10 cellular contexts compared by ENCODE assay signal in genomic region chr12:53725824-53726223, GRCh38. TPM values are rescaled to one million over a fixed set of nuclear protein-coding genes. Genes with fewer than 3 reads are reported as not detected.
DNase-seq lines count a peak whose midpoint lies in the region; ATAC-seq, FAIRE-seq and TF ChIP-seq lines count a peak whose summit lies in the region.
"Had no signal": no experiment of that assay in that cellular context is flagged by ENCODE, and none has a peak within 500 bp of the region (broad histone marks: within the 10 kb centered on the region; RNA-seq: fewer than 3 reads in every experiment).

No MANE protein-coding gene starts in this region.

- POLR2A ChIA-PET in CD4-positive, alpha-beta memory T cell (lab: Charles Lee; ENCODE audit: partially characterized antibody), result interaction anchor here (1.0 to 4.1 kb wide), 5 partner anchors 9 to 49 kb away, joined by 3 to 31 read pairs (median 21); partner anchors contain the start of genes ATP5MC2 and CISTR
- POLR2A ChIA-PET in PC-3 (lab: Charles Lee; ENCODE audit: unreplicated experiment), result no interaction called here
- POLR2A ChIA-PET in endothelial cell of umbilical vein (lab: Charles Lee), result no interaction called here

- H3K4me3 ChIP-seq in CD4-positive, alpha-beta memory T cell (ENCODE audit: low read length in 2 of 2), result no peak overlapping the region
- H3K4me3 ChIP-seq in PC-3 (ENCODE audit: low read length) (peak overlapping the region; percentile 77), endothelial cell of umbilical vein (replicated peaks in 1 of 3; ENCODE audit: insufficient read depth in 1 of 3, low read depth in 1 of 3, low read length in 3 of 3) (no peak overlapping the region), gastroesophageal sphincter (peak overlapping the region in 1 of 2 donors; percentile 75)

- no peaks in the 10 kb centered on the region for H3K9me2 ChIP-seq in PC-3 (replicated peaks; ENCODE audit: low read length)

- no peaks in the 10 kb centered on the region for H3F3A ChIP-seq in PC-3 (ENCODE audit: low read length, unreplicated experiment)

- WGBS in gastroesophageal sphincter (ENCODE audit: low coverage in 1 of 2), 2 donors, result 11 to 23% methylated on average over 1 to 3 of the region's 4 CpGs

- intact Hi-C loops in CD4-positive, alpha-beta memory T cell (cut with micrococcal nuclease), result loop anchor here (2.0 kb wide), 1 partner anchor 25 kb away; no protein-coding TSS in a partner anchor
- intact Hi-C loops in PC-3 (cut with micrococcal nuclease), result no loop called here
- intact Hi-C loops in endothelial cell of umbilical vein (cut with micrococcal nuclease), result loop anchor here (2.0 kb wide), 1 partner anchor 21 kb away; no protein-coding TSS in a partner anchor
- intact Hi-C loops in posterior vena cava (cut with DNase I), result no loop called here

- no peak for FAIRE-seq in endothelial cell of umbilical vein (lab: Jason Lieb, UNC)

- peaks cover 45 to 46% of the 10 kb centered on the region in 2 donors for H3K36me3 Mint-ChIP-seq in CD4-positive, alpha-beta memory T cell

- TF ChIP-seq CTCF in PC-3 (conservative IDR thresholded peaks at IDR 0.05; ENCODE audit: low read depth, low read length), result no peak
- TF ChIP-seq CTCF in endothelial cell of umbilical vein (IDR thresholded peaks at IDR 0.05; ENCODE audit: extremely low read depth in 1 of 2, insufficient read depth in 1 of 2, low read depth in 1 of 2, low read length in 2 of 2), result no peak
- no peak for TF ChIP-seq CTCF in gastroesophageal sphincter (IDR thresholded peaks at IDR 0.05)

- peaks cover 36% of the 10 kb centered on the region for H3K36me3 ChIP-seq in CD4-positive, alpha-beta memory T cell (ENCODE audit: insufficient read depth, low read length)
- H3K36me3 ChIP-seq in PC-3 (ENCODE audit: low read depth, low read length) (no peaks in the 10 kb centered on the region), endothelial cell of umbilical vein (ENCODE audit: control insufficient read depth in 2 of 2, extremely low read depth in 1 of 2, insufficient read depth in 2 of 2, low read length in 2 of 2) (peaks cover 0 to 30% of the 10 kb centered on the region in 2 experiments), gastroesophageal sphincter (peaks cover 0 to 50% of the 10 kb centered on the region in 2 donors)

- no peaks in the 10 kb centered on the region for H3K27me3 Mint-ChIP-seq in CD4-positive, alpha-beta memory T cell

- no peaks in the 10 kb centered on the region for H3K9me3 ChIP-seq in CD4-positive, alpha-beta memory T cell (ENCODE audit: control insufficient read depth in 1 of 2, low read length in 2 of 2)
- no peaks in the 10 kb centered on the region for H3K9me3 ChIP-seq in PC-3 (ENCODE audit: low read length)
- no peaks in the 10 kb centered on the region for H3K9me3 ChIP-seq in endothelial cell of umbilical vein (replicated peaks; ENCODE audit: control insufficient read depth, insufficient read depth, low read length)
- no peaks in the 10 kb centered on the region for H3K9me3 ChIP-seq in gastroesophageal sphincter

- H3K4me1 ChIP-seq in CD4-positive, alpha-beta memory T cell (ENCODE audit: insufficient read depth, low read length), result peaks cover 23% of the 10 kb centered on the region
- H3K4me1 ChIP-seq in PC-3 (ENCODE audit: insufficient read depth, low read length) (peaks cover 16% of the 10 kb centered on the region), endothelial cell of umbilical vein (ENCODE audit: control insufficient read depth, extremely low read depth, insufficient read depth, low read length) (peaks cover 14% of the 10 kb centered on the region), gastroesophageal sphincter (peaks cover 3 to 31% (median 10%) of the 10 kb centered on the region in 3 donors)

- H3K79me2 ChIP-seq in PC-3 (ENCODE audit: low read length), result no peaks in the 10 kb centered on the region
- H3K79me2 ChIP-seq in endothelial cell of umbilical vein (ENCODE audit: control insufficient read depth, insufficient read depth, low read length), result no peaks in the 10 kb centered on the region

- H3K27ac Mint-ChIP-seq in CD4-positive, alpha-beta memory T cell, result peak overlapping the region in 4 of 7 donors; percentile 25 to 84 (median 66)

- dilution Hi-C loops in endothelial cell of umbilical vein (cut with MboI; ENCODE audit: extremely low pct_ligation_motif_present, low sequenced_read_pairs), result no loop called here

- H3K4me1 Mint-ChIP-seq in CD4-positive, alpha-beta memory T cell, result peaks cover 21 to 33% (median 27%) of the 10 kb centered on the region in 4 donors

- no peaks in the 10 kb centered on the region for H3K27me3 ChIP-seq in CD4-positive, alpha-beta memory T cell (ENCODE audit: insufficient read depth, low read length)
- no peaks in the 10 kb centered on the region for H3K27me3 ChIP-seq in PC-3 (ENCODE audit: low read length)
- H3K27me3 ChIP-seq in endothelial cell of umbilical vein (ENCODE audit: control insufficient read depth in 2 of 2, insufficient read depth in 2 of 2, low read length in 2 of 2), result peaks cover 0 to 3% of the 10 kb centered on the region in 2 experiments
- no peaks in the 10 kb centered on the region for H3K27me3 ChIP-seq in gastroesophageal sphincter

- H2AFZ ChIP-seq in PC-3 (ENCODE audit: low read length) (no peak overlapping the region), endothelial cell of umbilical vein (ENCODE audit: low read depth, low read length) (no peak overlapping the region)

- H3K9me3 Mint-ChIP-seq in CD4-positive, alpha-beta memory T cell, result no peaks in the 10 kb centered on the region

- BruUV-seq in PC-3 (replicated peaks; lab: Mats Ljungman, UMichigan), result no TSS peak
- BruUV-seq in endothelial cell of umbilical vein (replicated peaks; lab: Mats Ljungman, UMichigan), result no TSS peak

- no peak overlapping the region for H3K27ac ChIP-seq in CD4-positive, alpha-beta memory T cell (ENCODE audit: low read depth, low read length)
- H3K27ac ChIP-seq in PC-3 (ENCODE audit: low read length) (no peak overlapping the region), endothelial cell of umbilical vein (ENCODE audit: insufficient read depth, low read depth, low read length) (no peak overlapping the region), gastroesophageal sphincter (no peak overlapping the region)

- TF ChIP-seq POLR2A in endothelial cell of umbilical vein (IDR thresholded peaks at IDR 0.05; ENCODE audit: low read depth, low read length) (no peak), gastroesophageal sphincter (IDR thresholded peaks at IDR 0.05) (no peak)

- ATAC-seq in PC-3 (no peak), gastroesophageal sphincter (no peak)

- CTCF ChIA-PET in CD4-positive, alpha-beta memory T cell (lab: Charles Lee; ENCODE audit: partially characterized antibody), result interaction anchor here (0.6 to 14.1 kb wide), 4 partner anchors 19 to 476 kb away, joined by 5 to 290 read pairs (median 17); no protein-coding TSS in a partner anchor
- CTCF ChIA-PET in PC-3 (lab: Charles Lee), result interaction anchor here (1.1 kb wide), 1 partner anchor 32 kb away, joined by 3 read pairs; no protein-coding TSS in a partner anchor
- CTCF ChIA-PET in endothelial cell of umbilical vein (lab: Charles Lee), result interaction anchor here (0.8 to 4.8 kb wide), 3 partner anchors 18 to 24 kb away, joined by 3 to 34 read pairs (median 27); no protein-coding TSS in a partner anchor

- H3K9me1 ChIP-seq in endothelial cell of umbilical vein (replicated peaks; ENCODE audit: control insufficient read depth, extremely low read depth, insufficient read depth, low read length), result no peaks in the 10 kb centered on the region

- peak overlapping the region; percentile 39 to 100 (median 95) for H3K4me3 Mint-ChIP-seq in CD4-positive, alpha-beta memory T cell

- H3K4me2 ChIP-seq in PC-3 (ENCODE audit: low read length), result peak overlapping the region; percentile 97
- peak overlapping the region; percentile 72 for H3K4me2 ChIP-seq in endothelial cell of umbilical vein (ENCODE audit: insufficient read depth, low read length)

- H4K20me1 ChIP-seq in PC-3 (ENCODE audit: low read length) (no peaks in the 10 kb centered on the region), endothelial cell of umbilical vein (replicated peaks; ENCODE audit: control insufficient read depth, extremely low read depth, insufficient read depth, low read length) (no peaks in the 10 kb centered on the region)

- DNase-seq in CD4-positive, alpha-beta memory T cell, result no peak
- DNase-seq in PC-3 (peak; percentile 13), endothelial cell of umbilical vein (ENCODE audit: low read depth, low spot score) (no peak), posterior vena cava (ENCODE audit: low spot score) (peak; percentile 15), NCI-H2029 treated with DMSO at 0.1 percent for 48 hours (lab: John Stamatoyannopoulos, UW) (no peak), activated gamma-delta T cell treated with Interleukin-2 at 50 U/mL for 16 hours (no peak), NCI-H128 (lab: John Stamatoyannopoulos, UW; ENCODE audit: unreplicated experiment) (no peak)
- DNase-seq: activated CD8-positive, alpha-beta memory T cell treated with anti-CD3 and anti-CD28 coated beads, Interleukin-2, amount 50 U/mL, for 4 hours; NCI-H82 had no signal

- TF ChIP-seq EP300 in gastroesophageal sphincter (IDR thresholded peaks at IDR 0.05), result no peak

- H3K9ac ChIP-seq in PC-3 (ENCODE audit: low read length), result no peak overlapping the region
- no peak overlapping the region for H3K9ac ChIP-seq in endothelial cell of umbilical vein (replicated peaks; ENCODE audit: extremely low read depth, insufficient read depth, low read length)

RNA-seq across cellular contexts. Expression of gene CALCOCO1, which starts 1.4 kb away (rescaled TPM):
- 100 to 1,000 TPM; 177 to 178 TPM for total RNA-seq in CD4-positive, alpha-beta memory T cell
- 10 to 100 TPM; 77.3 to 88.3 TPM for polyA plus RNA-seq in CD4-positive, alpha-beta memory T cell
- total RNA-seq in PC-3 (2014; rRNA removed) (20.4 and 30.6 TPM in 2 replicates), endothelial cell of umbilical vein (61.8 and 70.9 TPM in 2 replicates), posterior vena cava (100 to 1,000 TPM; 124 to 131 TPM), gastroesophageal sphincter (100 to 1,000 TPM; 400 to 469 (median 424) TPM)
- polyA plus RNA-seq in endothelial cell of umbilical vein, result 135 and 146 TPM in 2 replicates
- polyA plus RNA-seq in endothelial cell of umbilical vein (2011; cell fraction: cytosol; rRNA removed), result 59.0 and 74.5 TPM in 2 replicates
- polyA plus RNA-seq in endothelial cell of umbilical vein (2011; cell fraction: nucleus; rRNA removed), result 435 and 521 TPM in 2 replicates
- polyA plus RNA-seq in endothelial cell of umbilical vein (2012), result 63.7 and 64.1 TPM in 2 replicates
- 102 and 136 TPM in 2 replicates for polyA minus RNA-seq in endothelial cell of umbilical vein
- 8.0 TPM for polyA minus RNA-seq in endothelial cell of umbilical vein (2011; cell fraction: cytosol; rRNA and poly(A)+ RNA removed)
- 79.0 and 96.8 TPM in 2 replicates for polyA minus RNA-seq in endothelial cell of umbilical vein (2011; cell fraction: nucleus; rRNA and poly(A)+ RNA removed)

RNA-seq across cellular contexts. Expression of gene CISTR, which starts 26.0 kb away (rescaled TPM):
- total RNA-seq in CD4-positive, alpha-beta memory T cell, result not detected
- not detected for polyA plus RNA-seq in CD4-positive, alpha-beta memory T cell
- total RNA-seq in PC-3 (2014; rRNA removed), result not detected in 2 replicates
- total RNA-seq in endothelial cell of umbilical vein, result not detected in 2 replicates
- not detected in 2 replicates for polyA plus RNA-seq in endothelial cell of umbilical vein
- polyA plus RNA-seq in endothelial cell of umbilical vein (2011; cell fraction: cytosol; rRNA removed), result not detected in 2 replicates
- not detected in 2 replicates for polyA plus RNA-seq in endothelial cell of umbilical vein (2011; cell fraction: nucleus; rRNA removed)
- polyA plus RNA-seq in endothelial cell of umbilical vein (2012), result not detected in 2 replicates
- polyA minus RNA-seq in endothelial cell of umbilical vein, result not detected in 2 replicates
- not detected for polyA minus RNA-seq in endothelial cell of umbilical vein (2011; cell fraction: cytosol; rRNA and poly(A)+ RNA removed)
- not detected in 2 replicates for polyA minus RNA-seq in endothelial cell of umbilical vein (2011; cell fraction: nucleus; rRNA and poly(A)+ RNA removed)
- total RNA-seq in posterior vena cava, result not detected
- 1 to 10 TPM in 1 of 4 donors, not detected in 3; 1.4 TPM for total RNA-seq in gastroesophageal sphincter

RNA-seq across cellular contexts. Expression of gene ATP5MC2, which starts 49.9 kb away (rescaled TPM):
- 100 to 1,000 TPM; 238 to 246 TPM for total RNA-seq in CD4-positive, alpha-beta memory T cell
- polyA plus RNA-seq in CD4-positive, alpha-beta memory T cell, result 100 to 1,000 TPM; 519 to 581 TPM
- total RNA-seq in PC-3 (2014; rRNA removed) (244 and 322 TPM in 2 replicates), endothelial cell of umbilical vein (375 and 402 TPM in 2 replicates), posterior vena cava (100 to 1,000 TPM; 132 to 168 TPM), gastroesophageal sphincter (100 to 1,000 TPM; 197 to 324 (median 245) TPM)
- polyA plus RNA-seq in endothelial cell of umbilical vein, result 820 and 971 TPM in 2 replicates
- polyA plus RNA-seq in endothelial cell of umbilical vein (2011; cell fraction: cytosol; rRNA removed), result 532 and 616 TPM in 2 replicates
- 178 and 218 TPM in 2 replicates for polyA plus RNA-seq in endothelial cell of umbilical vein (2011; cell fraction: nucleus; rRNA removed)
- polyA plus RNA-seq in endothelial cell of umbilical vein (2012), result 505 and 689 TPM in 2 replicates
- 1,130 and 1,205 TPM in 2 replicates for polyA minus RNA-seq in endothelial cell of umbilical vein
- polyA minus RNA-seq in endothelial cell of umbilical vein (2011; cell fraction: cytosol; rRNA and poly(A)+ RNA removed), result 471 TPM
- 100 and 119 TPM in 2 replicates for polyA minus RNA-seq in endothelial cell of umbilical vein (2011; cell fraction: nucleus; rRNA and poly(A)+ RNA removed)

Comparison
In these comparisons a context has a peak if more than half of its experiments do, and no peak if none do; other contexts are left out.
1. DNase-seq: peak in PC-3 (single experiment) and posterior vena cava (single experiment); none in CD4-positive, alpha-beta memory T cell (0 of 5), endothelial cell of umbilical vein (single experiment), NCI-H2029 treated with DMSO at 0.1 percent for 48 hours (single experiment), activated gamma-delta T cell treated with Interleukin-2 at 50 U/mL for 16 hours (single experiment) and NCI-H128 (single experiment).
2. intact Hi-C loops: an anchor here in CD4-positive, alpha-beta memory T cell (2.0 kb wide) and endothelial cell of umbilical vein (2.0 kb wide); none called in PC-3 and posterior vena cava.